ENCODE assay signal across 15 cellular contexts in the genomic region with DNA sequence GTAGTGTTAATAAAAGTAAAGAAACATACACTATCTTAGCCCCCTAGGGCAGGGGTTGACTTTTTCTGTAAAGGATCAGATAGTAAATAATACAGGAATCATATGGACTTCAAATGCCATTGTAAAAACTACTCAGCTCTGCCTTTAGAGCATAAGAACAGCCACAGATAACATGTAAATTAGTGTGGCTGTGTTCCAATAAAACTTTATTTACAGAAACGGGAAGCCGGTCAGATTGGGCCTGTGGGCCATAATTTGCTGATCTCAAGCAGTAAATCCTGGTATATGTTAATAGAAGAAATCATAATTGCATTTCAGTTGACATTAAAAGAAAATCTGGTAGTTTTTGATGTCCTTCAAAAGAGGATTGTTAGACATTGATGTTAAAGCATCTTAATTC.
DNase-seq lines count a peak whose midpoint lies in the region; TF ChIP-seq lines count a peak whose summit lies in the region.
"Had no signal": no experiment of that assay in that cellular context is flagged by ENCODE, and none has a peak within 500 bp of the region (broad histone marks: within the 10 kb centered on the region; RNA-seq: fewer than 3 reads in every experiment).

No MANE protein-coding gene starts in this region.

- H3K36me3 Mint-ChIP-seq in glutamatergic neuron (ENCODE audit: unreplicated experiment) = peaks cover 6% of the 10 kb centered on the region
- H3K36me3 Mint-ChIP-seq: CD8-positive, alpha-beta T cell had no signal

- H3K27me3 ChIP-seq in ACC112 (ENCODE audit: insufficient read depth, low read length) (no peaks in the 10 kb centered on the region), brain microvascular endothelial cell (replicated peaks) (no peaks in the 10 kb centered on the region), Peyer's patch (no peaks in the 10 kb centered on the region)
- H3K27me3 ChIP-seq: BLaER1 treated with 17β-estradiol and CSF1 and Interleukin-3, amounts not matched to agents 10 nM and 100 nM had no signal

- TF ChIP-seq CTCF in glutamatergic neuron (IDR thresholded peaks at IDR 0.05; ENCODE audit: partially characterized antibody, unreplicated experiment) = no peak
- TF ChIP-seq CTCF in brain microvascular endothelial cell (IDR thresholded peaks at IDR 0.05; ENCODE audit: low read depth, low read length, missing control alignments) = no peak
- TF ChIP-seq CTCF in Peyer's patch (IDR thresholded peaks at IDR 0.05) = no peak

- peaks cover 3% of the 10 kb centered on the region for H3K79me2 ChIP-seq in ACC112 (ENCODE audit: control insufficient read depth, insufficient read depth, low read length, unreplicated experiment)

- peak overlapping the region; percentile 22 for H3K9ac ChIP-seq in SK-N-MC (ENCODE audit: insufficient read length)
- H3K9ac ChIP-seq: BLaER1 treated with 17β-estradiol and CSF1 and Interleukin-3, amounts not matched to agents 10 nM and 100 nM had no signal

- DNase-seq in NCI-H526 (lab: John Stamatoyannopoulos, UW) (peak; percentile 27 to 60), SK-N-MC (ENCODE audit: low read depth, low spot score) (no peak), glutamatergic neuron (no peak), NCI-H2227 (lab: John Stamatoyannopoulos, UW; ENCODE audit: unreplicated experiment) (no peak), brain microvascular endothelial cell (no peak), Peyer's patch (no peak)
- DNase-seq: 8988T; Calu3; CD8-positive, alpha-beta T cell; DMS79 treated with DMSO at 0.1 percent for 48 hours; GF-D8; H9 had no signal

- H3K9me3 ChIP-seq in SK-N-MC (ENCODE audit: low read depth, low read length) (no peaks in the 10 kb centered on the region), Peyer's patch (no peaks in the 10 kb centered on the region)
- H3K9me3 ChIP-seq: BLaER1 treated with 17β-estradiol and CSF1 and Interleukin-3, amounts not matched to agents 10 nM and 100 nM had no signal

- H3K9me3 Mint-ChIP-seq in glutamatergic neuron (ENCODE audit: unreplicated experiment) = peaks cover 4% of the 10 kb centered on the region
- H3K9me3 Mint-ChIP-seq: CD8-positive, alpha-beta T cell; H9 had no signal

- H3K36me3 ChIP-seq in ACC112 (ENCODE audit: insufficient read depth, low read length) (peaks cover 29% of the 10 kb centered on the region; the same call in 1 of the 2 replicates), SK-N-MC (ENCODE audit: insufficient read depth, low read length) (peaks cover 5% of the 10 kb centered on the region; the same call in 1 of the 2 replicates), brain microvascular endothelial cell (replicated peaks) (peaks cover 20% of the 10 kb centered on the region), Peyer's patch (peaks cover 0 to 7% (median 0%) of the 10 kb centered on the region in 3 donors)

- in situ Hi-C loops in brain microvascular endothelial cell (cut with HindIII; ENCODE audit: low pct_ligation_motif_present, low sequenced_read_pairs) = no loop called here

- H3K27me3 Mint-ChIP-seq in glutamatergic neuron (ENCODE audit: unreplicated experiment) = peaks cover 10% of the 10 kb centered on the region

- H3K27ac Mint-ChIP-seq in glutamatergic neuron (ENCODE audit: unreplicated experiment) = peak overlapping the region; percentile 67
- H3K27ac Mint-ChIP-seq: B cell; CD8-positive, alpha-beta T cell had no signal

- H2AFZ ChIP-seq in ACC112 (ENCODE audit: low read length, unreplicated experiment) = no peak overlapping the region

- H3K27ac ChIP-seq in ACC112 (ENCODE audit: low read depth, low read length) = peak overlapping the region; percentile 36; the same call in 1 of the 2 replicates
- H3K27ac ChIP-seq in SK-N-MC = peak overlapping the region; percentile 40; the same call in 1 of the 2 replicates
- H3K27ac ChIP-seq in brain microvascular endothelial cell = no peak overlapping the region
- H3K27ac ChIP-seq in Peyer's patch = no peak overlapping the region
- H3K27ac ChIP-seq: BLaER1 treated with 17β-estradiol and CSF1 and Interleukin-3, amounts not matched to agents 10 nM and 100 nM had no signal

- H3K4me1 Mint-ChIP-seq in glutamatergic neuron (ENCODE audit: low read depth, unreplicated experiment) = peaks cover 43% of the 10 kb centered on the region

- no peak for TF ChIP-seq POLR2A in Peyer's patch (IDR thresholded peaks at IDR 0.05)

- H3K4me1 ChIP-seq in ACC112 (ENCODE audit: control insufficient read depth, insufficient read depth, low read length, unreplicated experiment) = peaks cover 26% of the 10 kb centered on the region
- no peaks in the 10 kb centered on the region for H3K4me1 ChIP-seq in Peyer's patch

- H3K4me3 Mint-ChIP-seq in glutamatergic neuron (ENCODE audit: unreplicated experiment) = no peak overlapping the region
- H3K4me3 Mint-ChIP-seq: B cell; CD8-positive, alpha-beta T cell; H9 had no signal

- H3K4me3 ChIP-seq in ACC112 (ENCODE audit: low read depth, low read length) (no peak overlapping the region), SK-N-MC (peak overlapping the region; percentile 12; the same call in 1 of the 2 replicates), brain microvascular endothelial cell (ENCODE audit: low read depth, low read length) (no peak overlapping the region), Peyer's patch (no peak overlapping the region)
- H3K4me3 ChIP-seq: BLaER1 treated with 17β-estradiol and CSF1 and Interleukin-3, amounts not matched to agents 10 nM and 100 nM had no signal

Comparison
In these comparisons a context has a peak if more than half of its experiments do, and no peak if none do; other contexts are left out.
1. H3K27ac ChIP-seq: peak in ACC112 (single experiment) and SK-N-MC (single experiment); none in brain microvascular endothelial cell (single experiment) and Peyer's patch (0 of 4).
2. DNase-seq: peak in NCI-H526 (2 of 2); none in SK-N-MC (single experiment), glutamatergic neuron (single experiment), NCI-H2227 (single experiment), brain microvascular endothelial cell (single experiment) and Peyer's patch (0 of 3).